ENCODE assay signal across 8 cellular contexts in genomic region chr16:88570691-88571092, GRCh38. TPM values are rescaled to one million over a fixed set of nuclear protein-coding genes. Genes with fewer than 3 reads are reported as not detected.
A peak's percentile ranks its signal among the peaks of the same experiment; 100 is the strongest.
DNase-seq lines count a peak whose midpoint lies in the region; ATAC-seq and TF ChIP-seq lines count a peak whose summit lies in the region.

No MANE protein-coding gene starts in this region.

- no peaks in the 10 kb centered on the region for H3K9me3 ChIP-seq in HUES48 (ENCODE audit: control insufficient read depth, insufficient read depth, low read length)
- H3K9me3 ChIP-seq in neutrophil, result no peaks in the 10 kb centered on the region

- no peak for TF ChIP-seq CTCF in epithelial cell of proximal tubule (conservative IDR thresholded peaks at IDR 0.05; ENCODE audit: low read depth, low read length)
- no peak for TF ChIP-seq CTCF in neutrophil (IDR thresholded peaks at IDR 0.05)

- H3K36me3 ChIP-seq in HUES48 (ENCODE audit: control insufficient read depth, insufficient read depth, low read length), result peaks cover 32% of the 10 kb centered on the region
- H3K36me3 ChIP-seq in neutrophil, result peaks cover 32% of the 10 kb centered on the region

- H3K27ac ChIP-seq in HUES48 (ENCODE audit: low read depth, low read length) (peak overlapping the region; percentile 88), neutrophil (peak overlapping the region; percentile 93)

- ATAC-seq in GM18498 (IDR thresholded peaks at IDR 0.05; ENCODE audit: unreplicated experiment), result no peak

- DNase-seq in DMS 273 (lab: John Stamatoyannopoulos, UW; ENCODE audit: unreplicated experiment), result peak; percentile 63
- no peak for DNase-seq in DMS 273 treated with DMSO at 0.1 percent for 48 hours (lab: John Stamatoyannopoulos, UW)
- peak; percentile 62 for DNase-seq in activated CD4-positive, alpha-beta T cell treated with anti-CD3 and anti-CD28 coated beads for 48 hours
- no peak for DNase-seq in epithelial cell of proximal tubule (ENCODE audit: low read depth)
- no peak for DNase-seq in retina

- H3K9ac ChIP-seq in HUES48 (ENCODE audit: low read depth, low read length), result peak overlapping the region; percentile 91

- H3K4me3 ChIP-seq in HUES48 (ENCODE audit: low read depth, low read length) (peak overlapping the region; percentile 93), epithelial cell of proximal tubule (ENCODE audit: low read depth, low read length) (peak overlapping the region; percentile 69), neutrophil (ENCODE audit: low read depth in 1 of 2, low read length in 1 of 2) (peak overlapping the region; percentile 87 to 91)

- H3K4me1 ChIP-seq in HUES48 (ENCODE audit: control insufficient read depth, insufficient read depth, low read length) (peaks cover 5% of the 10 kb centered on the region; the same call in 1 of the 2 replicates), neutrophil (ENCODE audit: control insufficient read depth in 1 of 2, insufficient read depth in 1 of 2, low read depth in 1 of 2, low read length in 1 of 2) (peaks cover 24 to 26% of the 10 kb centered on the region in 2 experiments)

- H3K27me3 ChIP-seq in HUES48 (ENCODE audit: control insufficient read depth, insufficient read depth, low read length) (no peaks in the 10 kb centered on the region), neutrophil (no peaks in the 10 kb centered on the region)

RNA-seq across cellular contexts. Expression of gene ZC3H18, which starts 0.5 kb away (rescaled TPM):
- total RNA-seq in epithelial cell of proximal tubule, result 18.3 and 19.2 TPM in 2 replicates

Comparison
In these comparisons a context has a peak if more than half of its experiments do, and no peak if none do; other contexts are left out.
1. DNase-seq: peak in DMS 273 (single experiment) and activated CD4-positive, alpha-beta T cell treated with anti-CD3 and anti-CD28 coated beads for 48 hours (single experiment); none in DMS 273 treated with DMSO at 0.1 percent for 48 hours (single experiment), epithelial cell of proximal tubule (single experiment) and retina (single experiment).
2. Peak in every context shown above with its lines, with median percentiles within 50 percentile points of each other: H3K4me3 ChIP-seq.